ENCODE assay signal across 21 cellular contexts in genomic region chr1:47643506-47644215, GRCh38.
DNase-seq lines count a peak whose midpoint lies in the region; ATAC-seq and TF ChIP-seq lines count a peak whose summit lies in the region.
"Had no signal": no experiment of that assay in that cellular context is flagged by ENCODE, and none has a peak within 500 bp of the region (broad histone marks: within the 10 kb centered on the region; RNA-seq: fewer than 3 reads in every experiment).

No MANE protein-coding gene starts in this region.

- WGBS in right cardiac atrium = 68% methylated on average over 18 of the region's 18 CpGs

- H3K4me1 ChIP-seq in left ventricle myocardium inferior = peaks cover 9% of the 10 kb centered on the region
- no peaks in the 10 kb centered on the region for H3K4me1 ChIP-seq in right cardiac atrium (ENCODE audit: control insufficient read depth, insufficient read depth, low read length)

- H3K9me3 ChIP-seq in left ventricle myocardium inferior (replicated peaks) (no peaks in the 10 kb centered on the region), right cardiac atrium (ENCODE audit: control insufficient read depth, low read length) (no peaks in the 10 kb centered on the region)
- H3K9me3 ChIP-seq: BLaER1 had no signal

- H3K36me3 ChIP-seq in left ventricle myocardium inferior = no peaks in the 10 kb centered on the region
- H3K36me3 ChIP-seq: BLaER1 had no signal

- H3K27me3 ChIP-seq in left ventricle myocardium inferior (ENCODE audit: low read depth) = peaks cover 84% of the 10 kb centered on the region
- no peaks in the 10 kb centered on the region for H3K27me3 ChIP-seq in right cardiac atrium (ENCODE audit: control insufficient read depth, insufficient read depth)
- H3K27me3 ChIP-seq: BLaER1 had no signal

- no peak overlapping the region for H3K4me3 ChIP-seq in left ventricle myocardium inferior
- no peak overlapping the region for H3K4me3 ChIP-seq in right cardiac atrium (ENCODE audit: low read length)
- H3K4me3 ChIP-seq: BLaER1 had no signal

- ATAC-seq in right cardiac atrium (no peak), GM21528 (IDR thresholded peaks at IDR 0.05; ENCODE audit: low FRiP score, unreplicated experiment) (no peak), GM18498 (IDR thresholded peaks at IDR 0.05; ENCODE audit: unreplicated experiment) (no peak)
- ATAC-seq: effector memory CD8-positive, alpha-beta T cell; left colon; SK-N-SH treated with all-trans-retinoic acid at 6 μM for 48 hours; stimulated activated naive B cell treated with anti-CD40 and anti-IgM and Interleukin-4, amounts not matched to agents 10 μg/mL and 1 μg/mL and 100 μg/mL, for 72 hours had no signal

- DNase-seq in left ventricle myocardium inferior (no peak), right cardiac atrium (no peak), fibroblast of gingiva (ENCODE audit: low read depth) (peak; percentile 46), retina (peak; percentile 55), putamen (ENCODE audit: low spot score) (no peak), NCI-H526 (lab: John Stamatoyannopoulos, UW) (no peak)
- DNase-seq: activated CD4-positive, alpha-beta T cell treated with anti-CD3 and anti-CD28 coated beads, Interleukin-2, amount 50 U/mL, for 4 hours; activated CD8-positive, alpha-beta memory T cell treated with anti-CD3 and anti-CD28 coated beads, Interleukin-2, amount 50 U/mL, for 4 hours; activated naive CD8-positive, alpha-beta T cell treated with anti-CD3 and anti-CD28 coated beads for 36 hours; effector memory CD8-positive, alpha-beta T cell; EL; left colon; NCI-H2081 treated with DMSO at 0.1 percent for 48 hours; NCI-H526 treated with DMSO at 0.1 percent for 48 hours; nephron progenitor cell; stimulated activated naive B cell treated with anti-CD40 and anti-IgM and Interleukin-4, amounts not matched to agents 10 μg/mL and 1 μg/mL and 100 μg/mL, for 72 hours had no signal

- intact Hi-C loops in left ventricle myocardium inferior (cut with micrococcal nuclease) (no loop called here), right cardiac atrium (cut with DNase I) (no loop called here)

- H3K27ac ChIP-seq in left ventricle myocardium inferior (replicated peaks) (peak overlapping the region; percentile 46), right cardiac atrium (ENCODE audit: low read length) (no peak overlapping the region)
- H3K27ac ChIP-seq: BLaER1, RWPE1 had no signal

- no peak for TF ChIP-seq CTCF in left ventricle myocardium inferior (IDR thresholded peaks at IDR 0.05; ENCODE audit: borderline replicate concordance)

Comparison
In these comparisons a context has a peak if more than half of its experiments do, and no peak if none do; other contexts are left out.
1. DNase-seq: peak in fibroblast of gingiva (single experiment) and retina (single experiment); none in left ventricle myocardium inferior (single experiment), right cardiac atrium (0 of 3), putamen (single experiment) and NCI-H526 (0 of 2).